In the genomic region with DNA sequence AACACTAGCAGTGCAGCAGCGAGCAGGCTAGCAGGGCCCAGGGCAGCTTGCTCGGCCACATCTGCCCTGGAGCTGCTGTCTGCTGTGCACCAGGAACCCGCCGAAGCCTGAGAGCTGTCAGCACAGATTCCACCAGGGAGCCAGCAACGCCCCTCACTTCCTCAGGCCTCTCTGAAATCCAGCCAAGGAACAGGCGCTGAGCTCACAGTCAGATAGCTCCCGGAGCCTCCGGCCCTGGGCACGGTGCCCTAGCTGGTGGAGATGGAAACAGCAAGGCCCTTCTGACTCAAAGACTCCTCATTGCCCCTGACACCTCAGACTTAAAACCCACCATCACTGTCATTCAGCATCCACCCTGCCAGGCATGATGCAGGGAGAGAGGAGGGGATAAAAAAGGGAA, we compare ENCODE assay signal across 8 cellular contexts.
A peak's percentile ranks its signal among the peaks of the same experiment; 100 is the strongest.
DNase-seq lines count a peak whose midpoint lies in the region; ATAC-seq, FAIRE-seq and TF ChIP-seq lines count a peak whose summit lies in the region.

No MANE protein-coding gene starts in this region.

- no peaks in the 10 kb centered on the region for H3K27me3 ChIP-seq in hepatocyte

- no peak overlapping the region for H3K4me3 ChIP-seq in astrocyte of the spinal cord (ENCODE audit: low read depth, low read length)
- no peak overlapping the region for H3K4me3 ChIP-seq in hepatocyte
- no peak overlapping the region for H3K4me3 ChIP-seq in skeletal muscle cell (ENCODE audit: low read depth, low read length)

- in situ Hi-C loops in astrocyte of the spinal cord (cut with HindIII; ENCODE audit: low sequenced_read_pairs) = no loop called here

- H4K20me1 ChIP-seq in hepatocyte (ENCODE audit: insufficient read depth, poor library complexity, severe bottlenecking) = no peaks in the 10 kb centered on the region

- WGBS in hepatocyte (ENCODE audit: low lambda C conversion rate, missing lambda C conversion rate) = 45% methylated on average over 9 of the region's 9 CpGs

- H3K27ac ChIP-seq in hepatocyte = no peak overlapping the region

- no peak overlapping the region for H3K4me2 ChIP-seq in hepatocyte

- no peak overlapping the region for H2AFZ ChIP-seq in hepatocyte

- TF ChIP-seq CTCF in astrocyte of the spinal cord (IDR thresholded peaks at IDR 0.05; ENCODE audit: low read depth, low read length) = no peak
- TF ChIP-seq CTCF in hepatocyte (IDR thresholded peaks at IDR 0.05; ENCODE audit: poor library complexity) = no peak

- H3K9me2 ChIP-seq in hepatocyte (replicated peaks; ENCODE audit: insufficient read depth) = no peaks in the 10 kb centered on the region

- DNase-seq in H54 (ENCODE audit: insufficient read length, low spot score) (peak; percentile 68), astrocyte of the spinal cord (ENCODE audit: low read depth, low spot score) (peak; percentile 92), hepatocyte (ENCODE audit: low spot score) (peak; percentile 81), skeletal muscle cell (ENCODE audit: low read depth) (peak; percentile 85), NCI-H1417 (lab: John Stamatoyannopoulos, UW) (no peak), activated gamma-delta T cell treated with Interleukin-2 at 50 U/mL for 16 hours (no peak)
- DNase-seq in stimulated activated naive CD4-positive, alpha-beta T cell (lab: John Stamatoyannopoulos, UW) = no peak

- 0 out of 2 replicates have a peak, but pooled peaks have one; percentile 12 for TF ChIP-seq POLR2A in H54 (IDR thresholded peaks at IDR 0.05; ENCODE audit: low read depth, low read length)

- no peaks in the 10 kb centered on the region for H3K79me2 ChIP-seq in hepatocyte

- no peak for ATAC-seq in GM18517 (IDR thresholded peaks at IDR 0.05; ENCODE audit: unreplicated experiment)

- H3K4me1 ChIP-seq in hepatocyte (ENCODE audit: insufficient read depth) = peaks cover 16% of the 10 kb centered on the region

- H3K9me3 ChIP-seq in hepatocyte (ENCODE audit: low read depth) = no peaks in the 10 kb centered on the region

- FAIRE-seq in H54 (lab: Jason Lieb, UNC) = no peak

- H3K36me3 ChIP-seq in hepatocyte (replicated peaks; ENCODE audit: insufficient read depth, low read depth) = no peaks in the 10 kb centered on the region

Comparison
In these comparisons a context has a peak if more than half of its experiments do, and no peak if none do; other contexts are left out.
1. DNase-seq: peak in H54 (single experiment), astrocyte of the spinal cord (single experiment), hepatocyte (single experiment) and skeletal muscle cell (single experiment); none in NCI-H1417 (0 of 3), activated gamma-delta T cell treated with Interleukin-2 at 50 U/mL for 16 hours (single experiment) and stimulated activated naive CD4-positive, alpha-beta T cell (0 of 6).